In the genomic region with DNA sequence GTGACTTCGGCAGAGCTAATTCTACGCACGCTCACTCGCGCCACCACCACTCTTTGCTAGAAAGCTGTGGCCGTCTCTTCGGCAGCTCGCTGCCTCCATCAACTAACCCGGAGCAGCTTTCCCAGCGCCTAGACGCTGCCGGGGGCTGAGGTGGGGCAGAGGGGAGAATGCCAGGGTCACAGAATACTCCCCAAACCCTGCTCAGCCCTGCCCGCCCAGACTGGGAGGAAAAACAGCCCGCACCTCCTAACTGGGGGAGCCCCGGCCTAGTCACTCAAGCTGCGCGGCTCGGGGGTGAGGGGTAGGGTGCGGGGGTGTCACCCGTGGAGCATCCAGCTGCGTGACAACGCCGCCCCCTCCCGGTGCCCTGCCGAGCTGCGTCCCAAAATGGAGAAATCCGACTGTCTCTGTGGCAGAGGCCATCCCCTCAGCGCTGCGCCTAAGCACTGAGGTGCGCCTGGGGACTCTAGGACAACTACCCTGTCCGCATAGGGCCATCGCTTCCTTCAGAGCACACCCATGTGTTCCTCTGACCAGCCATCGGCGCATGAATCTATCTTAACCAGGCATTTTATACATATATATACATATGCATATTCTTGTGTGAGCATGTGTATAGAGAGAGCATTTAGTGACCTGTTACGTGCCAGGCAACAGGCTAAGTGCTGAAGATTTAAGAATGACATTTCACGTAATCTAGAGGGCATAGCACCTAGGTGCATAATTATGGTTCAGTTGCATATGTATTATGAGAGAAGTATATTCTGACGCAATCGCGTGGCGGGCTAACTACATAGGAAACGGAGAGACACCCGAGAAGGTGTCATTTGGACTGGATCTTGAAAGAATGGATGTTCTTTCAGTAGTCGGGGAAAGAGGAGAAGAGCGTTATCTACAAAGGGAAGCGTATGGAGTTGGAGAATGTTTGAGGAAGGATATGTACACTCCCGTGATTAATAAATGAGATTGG, we compare ENCODE assay signal across 8 cellular contexts. TPM values are rescaled to one million over a fixed set of nuclear protein-coding genes. Genes with fewer than 3 reads are reported as not detected.
DNase-seq lines count a peak whose midpoint lies in the region; ATAC-seq, FAIRE-seq and TF ChIP-seq lines count a peak whose summit lies in the region.

No MANE protein-coding gene starts in this region.

- H3K27me3 ChIP-seq in AG04450 (ENCODE audit: control insufficient read depth, insufficient read depth, low read length) = no peaks in the 10 kb centered on the region
- H3K27me3 ChIP-seq in esophagus squamous epithelium = no peaks in the 10 kb centered on the region
- H3K27me3 ChIP-seq in naive thymus-derived CD4-positive, alpha-beta T cell (ENCODE audit: control insufficient read depth in 2 of 2, insufficient read depth in 2 of 2, low read length in 2 of 2) = no peaks in the 10 kb centered on the region

- H3K36me3 ChIP-seq in esophagus squamous epithelium = no peaks in the 10 kb centered on the region
- H3K36me3 ChIP-seq in naive thymus-derived CD4-positive, alpha-beta T cell (ENCODE audit: control insufficient read depth in 2 of 3, insufficient read depth in 3 of 3, low read length in 3 of 3) = peaks cover 0 to 10% (median 0%) of the 10 kb centered on the region in 3 experiments

- FAIRE-seq in GM19239 (lab: Jason Lieb, UNC) = peak; percentile 42

- H3K27ac Mint-ChIP-seq in activated T-cell treated with anti-CD3 and anti-CD28 coated beads, Interleukin-2, amount 50 U/mL, for 72 hours = no peak overlapping the region
- peak overlapping the region; percentile 83 to 99 (median 95) for H3K27ac Mint-ChIP-seq in naive thymus-derived CD4-positive, alpha-beta T cell
- H3K27ac Mint-ChIP-seq in stimulated activated effector memory CD8-positive, alpha-beta T cell treated with anti-CD3 and anti-CD28 coated beads, Interleukin-12 subunit alpha, Interleukin-12 subunit beta, amount 100 ng/mL, for 72 hours = peak overlapping the region; percentile 84

- no peaks in the 10 kb centered on the region for H3K9me3 Mint-ChIP-seq in activated T-cell treated with anti-CD3 and anti-CD28 coated beads, Interleukin-2, amount 50 U/mL, for 72 hours
- no peaks in the 10 kb centered on the region for H3K9me3 Mint-ChIP-seq in naive thymus-derived CD4-positive, alpha-beta T cell
- no peaks in the 10 kb centered on the region for H3K9me3 Mint-ChIP-seq in stimulated activated effector memory CD8-positive, alpha-beta T cell treated with anti-CD3 and anti-CD28 coated beads, Interleukin-12 subunit alpha, Interleukin-12 subunit beta, amount 100 ng/mL, for 72 hours

- WGBS in esophagus squamous epithelium, 2 donors = 44 to 83% methylated on average over 13 to 24 of the region's 46 CpGs

- DNase-seq in AG04450 (ENCODE audit: low read depth, low spot score) (no peak), GM19239 (ENCODE audit: insufficient read length, low spot score) (peak; percentile 16), OCI-M1 (lab: John Stamatoyannopoulos, UW) (peak; percentile 90), esophagus squamous epithelium (lab: John Stamatoyannopoulos, UW) (peak; percentile 19)
- peak; percentile 86 to 90 for DNase-seq in activated T-cell treated with anti-CD3 and anti-CD28 coated beads, Interleukin-2, amount 50 U/mL, for 72 hours
- DNase-seq in naive thymus-derived CD4-positive, alpha-beta T cell = peak; percentile 81 to 91 (median 90)
- DNase-seq in stimulated activated effector memory CD8-positive, alpha-beta T cell treated with anti-CD3 and anti-CD28 coated beads, Interleukin-12 subunit alpha, Interleukin-12 subunit beta, amount 100 ng/mL, for 72 hours (ENCODE audit: low spot score in 2 of 2) = peak; percentile 60 to 74

- peak overlapping the region; percentile 95 for H3K27ac ChIP-seq in AG04450 (ENCODE audit: low read depth, low read length)
- peak overlapping the region; percentile 89 to 99 (median 96) for H3K27ac ChIP-seq in esophagus squamous epithelium
- H3K27ac ChIP-seq in naive thymus-derived CD4-positive, alpha-beta T cell (ENCODE audit: low read depth, low read length) = peak overlapping the region; percentile 74

- intact Hi-C loops in esophagus squamous epithelium (cut with DNase I) = no loop called here
- intact Hi-C loops in naive thymus-derived CD4-positive, alpha-beta T cell (cut with micrococcal nuclease) = loop anchor here (1.0 to 10.0 kb wide), 15 partner anchors 512 to 1976 kb away; a partner anchor contains a TSS

- peaks cover 0 to 37% (median 0%) of the 10 kb centered on the region in 3 donors for H3K4me1 ChIP-seq in esophagus squamous epithelium
- H3K4me1 ChIP-seq in naive thymus-derived CD4-positive, alpha-beta T cell (ENCODE audit: control insufficient read depth in 2 of 2, insufficient read depth in 2 of 2, low read length in 2 of 2) = peaks cover 4 to 8% of the 10 kb centered on the region in 2 donors

- peaks cover 38% of the 10 kb centered on the region for H3K27me3 Mint-ChIP-seq in activated T-cell treated with anti-CD3 and anti-CD28 coated beads, Interleukin-2, amount 50 U/mL, for 72 hours (ENCODE audit: low read depth)
- peaks cover 0 to 72% (median 0%) of the 10 kb centered on the region in 5 donors for H3K27me3 Mint-ChIP-seq in naive thymus-derived CD4-positive, alpha-beta T cell

- peak; percentile 70 for TF ChIP-seq CTCF in AG04450 (IDR thresholded peaks at IDR 0.05; ENCODE audit: low read depth, low read length)
- peak; percentile 31 to 77 (median 66) for TF ChIP-seq CTCF in esophagus squamous epithelium (IDR thresholded peaks at IDR 0.05)

- ATAC-seq in HG03432 (IDR thresholded peaks at IDR 0.05; ENCODE audit: unreplicated experiment) = peak; percentile 46
- ATAC-seq in activated T-cell treated with anti-CD3 and anti-CD28 coated beads, Interleukin-2, amount 50 U/mL, for 72 hours (replicated peaks in 1 of 2) = peak; percentile 62 to 69
- ATAC-seq in naive thymus-derived CD4-positive, alpha-beta T cell = peak; percentile 80
- ATAC-seq in stimulated activated effector memory CD8-positive, alpha-beta T cell treated with anti-CD3 and anti-CD28 coated beads, Interleukin-12 subunit alpha, Interleukin-12 subunit beta, amount 100 ng/mL, for 72 hours = peak; percentile 70

- H3K4me3 ChIP-seq in AG04450 (ENCODE audit: low read depth, low read length) (peak overlapping the region; percentile 91), esophagus squamous epithelium (peak overlapping the region; percentile 65 to 97 (median 89))
- H3K4me3 ChIP-seq in naive thymus-derived CD4-positive, alpha-beta T cell (ENCODE audit: low read length) = peak overlapping the region; percentile 71

- CTCF ChIA-PET in AG04450 (lab: Charles Lee) = interaction anchor here (0.6 to 1.9 kb wide), 20 partner anchors 9 to 1621 kb away, joined by 3 to 10 read pairs (median 4); no protein-coding TSS in a partner anchor
- CTCF ChIA-PET in naive thymus-derived CD4-positive, alpha-beta T cell (lab: Charles Lee) = interaction anchor here (0.5 to 2.1 kb wide), 15 partner anchors 12 to 1900 kb away, joined by 3 to 20 read pairs (median 4); a partner anchor contains a TSS

- TF ChIP-seq POLR2A in esophagus squamous epithelium (IDR thresholded peaks at IDR 0.05) = no peak

- H3K36me3 Mint-ChIP-seq in activated T-cell treated with anti-CD3 and anti-CD28 coated beads, Interleukin-2, amount 50 U/mL, for 72 hours (ENCODE audit: insufficient read depth in 2 of 2) = no peaks in the 10 kb centered on the region
- peaks cover 0 to 11% (median 0%) of the 10 kb centered on the region in 5 donors for H3K36me3 Mint-ChIP-seq in naive thymus-derived CD4-positive, alpha-beta T cell
- peaks cover 7% of the 10 kb centered on the region for H3K36me3 Mint-ChIP-seq in stimulated activated effector memory CD8-positive, alpha-beta T cell treated with anti-CD3 and anti-CD28 coated beads, Interleukin-12 subunit alpha, Interleukin-12 subunit beta, amount 100 ng/mL, for 72 hours

- peak overlapping the region; percentile 92 to 95 for H3K4me3 Mint-ChIP-seq in activated T-cell treated with anti-CD3 and anti-CD28 coated beads, Interleukin-2, amount 50 U/mL, for 72 hours
- peak overlapping the region; percentile 87 to 99 (median 98) for H3K4me3 Mint-ChIP-seq in naive thymus-derived CD4-positive, alpha-beta T cell
- peak overlapping the region; percentile 86 for H3K4me3 Mint-ChIP-seq in stimulated activated effector memory CD8-positive, alpha-beta T cell treated with anti-CD3 and anti-CD28 coated beads, Interleukin-12 subunit alpha, Interleukin-12 subunit beta, amount 100 ng/mL, for 72 hours

- POLR2A ChIA-PET in AG04450 (lab: Yijun Ruan, JAX) = interaction anchor here (0.6 to 1.9 kb wide), 7 partner anchors 12 to 520 kb away, joined by 3 to 13 read pairs (median 7); no protein-coding TSS in a partner anchor
- POLR2A ChIA-PET in naive thymus-derived CD4-positive, alpha-beta T cell (lab: Charles Lee) = interaction anchor here (0.6 to 3.0 kb wide), 12 partner anchors 7 to 1884 kb away, joined by 3 to 15 read pairs (median 4); a partner anchor contains a TSS

- H3K9me3 ChIP-seq in AG04450 (ENCODE audit: control insufficient read depth, insufficient read depth, low read length) (no peaks in the 10 kb centered on the region; the same call in 1 of the 2 replicates), esophagus squamous epithelium (no peaks in the 10 kb centered on the region)
- H3K9me3 ChIP-seq in naive thymus-derived CD4-positive, alpha-beta T cell (ENCODE audit: control insufficient read depth in 2 of 3, low read length in 3 of 3) = no peaks in the 10 kb centered on the region

- H3K4me1 Mint-ChIP-seq in activated T-cell treated with anti-CD3 and anti-CD28 coated beads, Interleukin-2, amount 50 U/mL, for 72 hours (ENCODE audit: low read depth) = peaks cover 25% of the 10 kb centered on the region
- H3K4me1 Mint-ChIP-seq in naive thymus-derived CD4-positive, alpha-beta T cell = peaks cover 23 to 29% (median 26%) of the 10 kb centered on the region in 7 donors
- peaks cover 23% of the 10 kb centered on the region for H3K4me1 Mint-ChIP-seq in stimulated activated effector memory CD8-positive, alpha-beta T cell treated with anti-CD3 and anti-CD28 coated beads, Interleukin-12 subunit alpha, Interleukin-12 subunit beta, amount 100 ng/mL, for 72 hours

RNA-seq across cellular contexts. Expression of a gene that starts 1.5 kb away (rescaled TPM):
- 10.0 and 14.0 TPM in 2 replicates for polyA plus RNA-seq in AG04450 (2011; rRNA removed)
- 8.3 and 12.8 TPM in 2 replicates for polyA minus RNA-seq in AG04450 (2011; rRNA and poly(A)+ RNA removed)
- total RNA-seq in activated T-cell treated with anti-CD3 and anti-CD28 coated beads, Interleukin-2, amount 50 U/mL, for 72 hours = 1 to 10 TPM; 1.7 to 2.4 TPM
- total RNA-seq in esophagus squamous epithelium = 1 to 10 TPM; 3.9 to 9.9 (median 7.4) TPM
- total RNA-seq in naive thymus-derived CD4-positive, alpha-beta T cell = 10 to 100 TPM in 2 of 5 experiments, 1 to 10 TPM in 2, under 1 TPM in 1; 0.80 to 12.5 (median 7.4) TPM
- polyA plus RNA-seq in naive thymus-derived CD4-positive, alpha-beta T cell = 1 to 10 TPM; 2.4 to 5.2 TPM
